8 cellular contexts compared by ENCODE assay signal in the genomic region with DNA sequence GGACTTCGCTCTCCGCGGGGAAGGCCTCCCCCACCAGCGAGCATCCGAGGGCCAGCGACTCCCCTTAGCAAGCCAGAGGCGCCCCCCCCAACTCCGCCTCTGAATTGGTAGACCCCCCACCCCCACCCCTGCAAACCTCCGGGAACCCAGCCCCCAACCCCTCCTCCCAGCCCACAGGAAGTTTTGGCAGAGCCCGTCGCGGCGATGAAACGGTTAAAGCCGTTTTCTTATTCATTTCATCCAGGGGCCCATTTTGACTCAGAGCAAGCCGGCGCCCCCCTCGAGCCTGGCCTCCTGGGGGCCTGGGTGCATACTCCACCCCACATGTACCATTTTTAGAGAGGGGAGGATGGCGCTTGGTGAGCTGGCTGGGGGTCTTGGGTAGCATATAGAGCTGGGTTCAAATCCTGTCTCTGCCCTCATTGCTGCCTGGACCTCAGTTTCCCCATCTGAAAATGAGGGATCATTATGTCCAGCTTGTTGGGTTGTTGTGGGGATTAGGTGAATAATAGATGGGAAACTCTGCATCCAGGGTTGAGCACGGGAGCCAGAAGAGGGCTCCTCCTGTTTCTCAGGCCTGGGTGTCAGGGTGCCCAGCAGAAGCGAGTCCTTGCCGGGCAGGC. TPM values are rescaled to one million over a fixed set of nuclear protein-coding genes. Genes with fewer than 3 reads are reported as not detected.
DNase-seq lines count a peak whose midpoint lies in the region; ATAC-seq, FAIRE-seq and TF ChIP-seq lines count a peak whose summit lies in the region.

No MANE protein-coding gene starts in this region.

- POLR2A ChIA-PET in AG04450 (lab: Yijun Ruan, JAX) (interaction anchor here (1.6 kb wide), 1 partner anchor 9 kb away, joined by 75 read pairs; a partner anchor contains a TSS), K562 (lab: Yijun Ruan, JAX) (interaction anchor here (1.0 to 2.2 kb wide), 2 partner anchors 9 to 98 kb away, joined by 3 to 39 read pairs; a partner anchor contains a TSS)

- no peaks in the 10 kb centered on the region for H3K27me3 ChIP-seq in AG04450 (ENCODE audit: control insufficient read depth, insufficient read depth, low read length)
- H3K27me3 ChIP-seq in K562 (ENCODE audit: control insufficient read depth in 2 of 2, insufficient read depth in 2 of 2, low read length in 2 of 2), result no peaks in the 10 kb centered on the region
- no peaks in the 10 kb centered on the region for H3K27me3 ChIP-seq in thyroid gland

- peak overlapping the region; percentile 73 to 91 for H3K9ac ChIP-seq in K562 (ENCODE audit: insufficient read depth in 1 of 2, low read depth in 2 of 2, low read length in 2 of 2)

- no peak for TF ChIP-seq RAD21 in K562 (CRISPR knock-in tag; conservative IDR thresholded peaks at IDR 0.05 in 1 of 2, IDR thresholded peaks at IDR 0.05 in 1 of 2)

- no TSS peak for BruUV-seq in K562 (replicated peaks; lab: Mats Ljungman, UMichigan)

- H4K20me1 ChIP-seq in K562 (replicated peaks; ENCODE audit: control insufficient read depth, insufficient read depth, low read length), result no peaks in the 10 kb centered on the region

- H3K36me3 ChIP-seq in K562 (ENCODE audit: control insufficient read depth, insufficient read depth, low read length) (no peaks in the 10 kb centered on the region), thyroid gland (no peaks in the 10 kb centered on the region)

- H3K9me3 ChIP-seq in AG04450 (ENCODE audit: control insufficient read depth, insufficient read depth, low read length) (no peaks in the 10 kb centered on the region), K562 (replicated peaks; ENCODE audit: control insufficient read depth, insufficient read depth, low read depth, low read length) (no peaks in the 10 kb centered on the region), thyroid gland (no peaks in the 10 kb centered on the region)

- no peak for TF ChIP-seq EP300 in K562 (IDR thresholded peaks at IDR 0.05; ENCODE audit: low read length)

- peaks cover 5 to 29% (median 25%) of the 10 kb centered on the region in 3 donors for H3K4me1 Mint-ChIP-seq in IgD-negative memory B cell
- peaks cover 27% of the 10 kb centered on the region for H3K4me1 Mint-ChIP-seq in mesothelial cell of epicardium

- CTCF ChIA-PET in AG04450 (lab: Charles Lee) (interaction anchor here (0.9 to 1.9 kb wide), 3 partner anchors 17 to 23 kb away, joined by 3 to 6 read pairs (median 5); no protein-coding TSS in a partner anchor), K562 (lab: Yijun Ruan, JAX; ENCODE audit: low intra/inter-chr PET ratio) (no interaction called here)

- H3K27ac ChIP-seq in AG04450 (ENCODE audit: low read depth, low read length) (peak overlapping the region; percentile 83), K562 (ENCODE audit: extremely low read depth, low read depth, low read length) (peak overlapping the region; percentile 97), thyroid gland (peak overlapping the region; percentile 96 to 99 (median 96))

- no peak for TF ChIP-seq POLR2A in K562 (conservative IDR thresholded peaks at IDR 0.05)
- TF ChIP-seq POLR2A in thyroid gland (IDR thresholded peaks at IDR 0.05), result peak in 1 of 2 donors; percentile 32

- peak overlapping the region; percentile 46 to 91 (median 74) for H3K4me3 Mint-ChIP-seq in IgD-negative memory B cell
- peak overlapping the region; percentile 63 for H3K4me3 Mint-ChIP-seq in mesothelial cell of epicardium

- ATAC-seq in K562 (no peak), GM18498 (IDR thresholded peaks at IDR 0.05; ENCODE audit: unreplicated experiment) (no peak)

- peak overlapping the region; percentile 93 for H2AFZ ChIP-seq in K562 (ENCODE audit: low read depth, low read length)

- intact Hi-C loops in K562 (cut with micrococcal nuclease) (no loop called here), thyroid gland (cut with DNase I) (no loop called here)

- H3K27me3 Mint-ChIP-seq in IgD-negative memory B cell (no peaks in the 10 kb centered on the region), mesothelial cell of epicardium (ENCODE audit: low read depth) (no peaks in the 10 kb centered on the region)

- no peaks in the 10 kb centered on the region for H3K36me3 Mint-ChIP-seq in IgD-negative memory B cell
- no peaks in the 10 kb centered on the region for H3K36me3 Mint-ChIP-seq in mesothelial cell of epicardium

- WGBS in K562 (ENCODE audit: insufficient coverage, low coverage, missing lambda C conversion rate), result 19% methylated on average over 18 of the region's 22 CpGs
- 12 to 13% methylated on average over 11 to 15 of the region's 22 CpGs for WGBS in thyroid gland, 2 donors

- no peaks in the 10 kb centered on the region for H3K9me1 ChIP-seq in K562 (ENCODE audit: control insufficient read depth, insufficient read depth, low read length)

- TF ChIP-seq CTCF in AG04450 (IDR thresholded peaks at IDR 0.05; ENCODE audit: low read depth, low read length) (no peak), K562 (IDR thresholded peaks at IDR 0.05 in 2 of 3, conservative IDR thresholded peaks at IDR 0.05 in 1 of 3; ENCODE audit: insufficient read depth in 2 of 3, low read depth in 1 of 3, low read length in 3 of 3) (no peak), mesothelial cell of epicardium (IDR thresholded peaks at IDR 0.05; ENCODE audit: unreplicated experiment) (no peak), thyroid gland (IDR thresholded peaks at IDR 0.05) (no peak)

- H3K4me1 ChIP-seq in K562 (replicated peaks in 1 of 2; ENCODE audit: control insufficient read depth in 2 of 2, insufficient read depth in 2 of 2, low read length in 2 of 2) (peaks cover 69 to 71% of the 10 kb centered on the region in 2 experiments), thyroid gland (peaks cover 60 to 80% of the 10 kb centered on the region in 2 donors)

- no peaks in the 10 kb centered on the region for H3K9me3 Mint-ChIP-seq in IgD-negative memory B cell
- no peaks in the 10 kb centered on the region for H3K9me3 Mint-ChIP-seq in mesothelial cell of epicardium

- H3K27ac Mint-ChIP-seq in IgD-negative memory B cell (no peak overlapping the region), mesothelial cell of epicardium (peak overlapping the region; percentile 85)

- in situ Hi-C loops in K562 (cut with MboI), result no loop called here

- no peaks in the 10 kb centered on the region for H3K79me2 ChIP-seq in K562 (ENCODE audit: control insufficient read depth, insufficient read depth, low read length)

- peak overlapping the region; percentile 57 for H3K4me3 ChIP-seq in AG04450 (ENCODE audit: low read depth, low read length)
- H3K4me3 ChIP-seq in K562, result peak overlapping the region; percentile 43
- H3K4me3 ChIP-seq in thyroid gland (replicated peaks in 1 of 3), result peak overlapping the region in 1 of 3 donors; percentile 46

- no peak for FAIRE-seq in K562 (lab: Jason Lieb, UNC)

- DNase-seq in AG04450 (ENCODE audit: low read depth, low spot score), result no peak
- DNase-seq in K562 (ENCODE audit: extremely low read depth in 1 of 4, low spot score in 3 of 4), result peak in 1 of 4 experiments; percentile 37
- no peak for DNase-seq in mesothelial cell of epicardium (ENCODE audit: low spot score in 2 of 2, unreplicated experiment in 2 of 2)
- DNase-seq in thyroid gland, result no peak
- no peak for DNase-seq in UCSD-AML1 (lab: John Stamatoyannopoulos, UW; ENCODE audit: unreplicated experiment)
- DNase-seq in RKO (ENCODE audit: low spot score), result no peak

- peak overlapping the region; percentile 78 for H3K4me2 ChIP-seq in K562 (ENCODE audit: insufficient read depth, low read length)

RNA-seq across cellular contexts. Expression of a gene that starts 7.9 kb away (rescaled TPM):
- 24.1 and 44.3 TPM in 2 replicates for polyA plus RNA-seq in AG04450 (2011; rRNA removed)
- polyA minus RNA-seq in AG04450 (2011; rRNA and poly(A)+ RNA removed), result 15.7 and 16.4 TPM in 2 replicates
- 955 TPM for polyA plus RNA-seq in IgD-negative memory B cell
- total RNA-seq in K562 (2011; cell fraction: chromatin; rRNA removed; ENCODE audit: low replicate concordance), result 8.5 and 33.0 TPM in 2 replicates
- total RNA-seq in K562 (2011; cell fraction: nucleolus; rRNA removed), result 64.4 and 66.6 TPM in 2 replicates
- 24.6 and 29.1 TPM in 2 replicates for total RNA-seq in K562 (2011; cell fraction: nucleoplasm; rRNA removed)
- 74.7 and 94.7 TPM in 2 replicates for total RNA-seq in K562 (2014; rRNA removed)
- 1.7 and 1.9 TPM in 2 replicates for total RNA-seq in K562 (2014; rRNA removed; fragmentation: Illumina TruSeq; extraction: Trizol)
- total RNA-seq in K562 (2015; rRNA removed; fragmentation: Illumina TruSeq; extraction: Trizol), result 13.1 and 15.6 TPM in 2 replicates
- total RNA-seq in K562 (2021), result 61.7 and 73.9 TPM in 2 replicates
- 15.9 and 19.8 TPM in 2 replicates for polyA plus RNA-seq in K562 (2011; rRNA removed)
- 26.0 and 124 TPM in 2 replicates for polyA plus RNA-seq in K562 (2011; cell fraction: cytosol; rRNA removed)
- polyA plus RNA-seq in K562 (2011; cell fraction: nucleus; rRNA removed), result 37.6 and 107 TPM in 2 replicates
- 33.9 and 59.6 TPM in 2 replicates for polyA plus RNA-seq in K562 (2012)
- 4.4 and 19.9 TPM in 2 replicates for polyA plus RNA-seq in K562 (2014; fragmentation: Illumina TruSeq; extraction: Trizol)
- under 1 TPM; 0.23 to 0.56 TPM for polyA plus RNA-seq in K562 (2014; fragmentation: Nextera tagmentation; extraction: Ambion mirVana)
- polyA plus RNA-seq in K562 (2014; rRNA removed), result 88.1 and 89.6 TPM in 2 replicates
- 2.7 and 3.9 TPM in 2 replicates for polyA minus RNA-seq in K562 (2011; rRNA and poly(A)+ RNA removed)
- 23.1 and 26.1 TPM in 2 replicates for polyA minus RNA-seq in K562 (2011; cell fraction: cytosol; rRNA and poly(A)+ RNA removed)
- polyA minus RNA-seq in K562 (2011; cell fraction: nucleus; rRNA and poly(A)+ RNA removed), result 31.7 and 39.2 TPM in 2 replicates
- 160 to 169 TPM (median 164 TPM) in 3 replicates for total RNA-seq in mesothelial cell of epicardium
- total RNA-seq in thyroid gland, result 100 to 1,000 TPM; 111 to 393 (median 220) TPM

RNA-seq across cellular contexts. Expression of a gene that starts 8.0 kb away (rescaled TPM):
- polyA plus RNA-seq in AG04450 (2011; rRNA removed) (5.5 and 6.4 TPM in 2 replicates), IgD-negative memory B cell (6.6 TPM), K562 (2011; rRNA removed) (9.9 and 15.3 TPM in 2 replicates), K562 (2014; fragmentation: Illumina TruSeq; extraction: Trizol) (12.9 and 14.1 TPM in 2 replicates), K562 (2014; fragmentation: Nextera tagmentation; extraction: Ambion mirVana) (1 to 10 TPM; 1.3 to 1.5 TPM), K562 (2014; rRNA removed) (16.1 and 17.2 TPM in 2 replicates)
- polyA minus RNA-seq in AG04450 (2011; rRNA and poly(A)+ RNA removed), result 4.7 and 5.7 TPM in 2 replicates
- 72.7 and 90.1 TPM in 2 replicates for total RNA-seq in K562 (2011; cell fraction: chromatin; rRNA removed; ENCODE audit: low replicate concordance)
- 32.6 and 41.0 TPM in 2 replicates for total RNA-seq in K562 (2011; cell fraction: nucleolus; rRNA removed)
- 39.9 and 41.2 TPM in 2 replicates for total RNA-seq in K562 (2011; cell fraction: nucleoplasm; rRNA removed)
- total RNA-seq in K562 (2014; rRNA removed) (15.0 and 15.2 TPM in 2 replicates), K562 (2014; rRNA removed; fragmentation: Illumina TruSeq; extraction: Trizol) (6.3 and 8.8 TPM in 2 replicates), K562 (2015; rRNA removed; fragmentation: Illumina TruSeq; extraction: Trizol) (6.6 and 8.7 TPM in 2 replicates), K562 (2021) (13.1 and 17.0 TPM in 2 replicates), mesothelial cell of epicardium (89.2 to 93.7 TPM (median 92.7 TPM) in 3 replicates), thyroid gland (100 to 1,000 TPM; 128 to 145 (median 136) TPM)
- polyA plus RNA-seq in K562 (2011; cell fraction: cytosol; rRNA removed), result 7.1 and 8.6 TPM in 2 replicates
- 62.2 and 67.4 TPM in 2 replicates for polyA plus RNA-seq in K562 (2011; cell fraction: nucleus; rRNA removed)
- 14.8 and 27.9 TPM in 2 replicates for polyA plus RNA-seq in K562 (2012)
- polyA minus RNA-seq in K562 (2011; rRNA and poly(A)+ RNA removed), result 8.0 and 8.6 TPM in 2 replicates
- 1.9 and 3.3 TPM in 2 replicates for polyA minus RNA-seq in K562 (2011; cell fraction: cytosol; rRNA and poly(A)+ RNA removed)
- 16.7 and 17.0 TPM in 2 replicates for polyA minus RNA-seq in K562 (2011; cell fraction: nucleus; rRNA and poly(A)+ RNA removed)

RNA-seq across cellular contexts. Expression of a gene that starts 18.3 kb away (rescaled TPM):
- polyA plus RNA-seq in AG04450 (2011; rRNA removed), result 187 and 237 TPM in 2 replicates
- polyA minus RNA-seq in AG04450 (2011; rRNA and poly(A)+ RNA removed), result 146 and 200 TPM in 2 replicates
- 195 TPM for polyA plus RNA-seq in IgD-negative memory B cell
- total RNA-seq in K562 (2011; cell fraction: chromatin; rRNA removed; ENCODE audit: low replicate concordance), result 60.0 and 151 TPM in 2 replicates
- 145 and 159 TPM in 2 replicates for total RNA-seq in K562 (2011; cell fraction: nucleolus; rRNA removed)
- 97.9 and 99.4 TPM in 2 replicates for total RNA-seq in K562 (2011; cell fraction: nucleoplasm; rRNA removed)
- 416 and 546 TPM in 2 replicates for total RNA-seq in K562 (2014; rRNA removed)
- 152 and 249 TPM in 2 replicates for total RNA-seq in K562 (2014; rRNA removed; fragmentation: Illumina TruSeq; extraction: Trizol)
- total RNA-seq in K562 (2015; rRNA removed; fragmentation: Illumina TruSeq; extraction: Trizol), result 343 and 347 TPM in 2 replicates
- 415 and 416 TPM in 2 replicates for total RNA-seq in K562 (2021)
- polyA plus RNA-seq in K562 (2011; rRNA removed), result 206 and 256 TPM in 2 replicates
- polyA plus RNA-seq in K562 (2011; cell fraction: cytosol; rRNA removed), result 525 and 683 TPM in 2 replicates
- 194 and 225 TPM in 2 replicates for polyA plus RNA-seq in K562 (2011; cell fraction: nucleus; rRNA removed)
- 497 and 514 TPM in 2 replicates for polyA plus RNA-seq in K562 (2012)
- 650 and 698 TPM in 2 replicates for polyA plus RNA-seq in K562 (2014; fragmentation: Illumina TruSeq; extraction: Trizol)
- 1,000 to 10,000 TPM in 1 of 2 experiments, 100 to 1,000 TPM in 1; 938 to 1,183 TPM for polyA plus RNA-seq in K562 (2014; fragmentation: Nextera tagmentation; extraction: Ambion mirVana)
- 280 and 401 TPM in 2 replicates for polyA plus RNA-seq in K562 (2014; rRNA removed)
- 113 and 153 TPM in 2 replicates for polyA minus RNA-seq in K562 (2011; rRNA and poly(A)+ RNA removed)
- 241 TPM in 2 replicates for polyA minus RNA-seq in K562 (2011; cell fraction: cytosol; rRNA and poly(A)+ RNA removed)
- polyA minus RNA-seq in K562 (2011; cell fraction: nucleus; rRNA and poly(A)+ RNA removed), result 31.6 and 53.0 TPM in 2 replicates
- total RNA-seq in mesothelial cell of epicardium, result 361 to 381 TPM (median 380 TPM) in 3 replicates
- 100 to 1,000 TPM; 166 to 496 (median 328) TPM for total RNA-seq in thyroid gland

RNA-seq across cellular contexts. Expression of a gene that starts 18.5 kb away (rescaled TPM):
- 1.6 and 2.4 TPM in 2 replicates for polyA plus RNA-seq in AG04450 (2011; rRNA removed)
- 0.74 TPM in 1 of 2 replicates, not detected in the other for polyA minus RNA-seq in AG04450 (2011; rRNA and poly(A)+ RNA removed)
- polyA plus RNA-seq in IgD-negative memory B cell, result 6.4 TPM
- not detected in 2 replicates for total RNA-seq in K562 (2011; cell fraction: chromatin; rRNA removed; ENCODE audit: low replicate concordance)
- total RNA-seq in K562 (2011; cell fraction: nucleolus; rRNA removed), result not detected in 2 replicates
- total RNA-seq in K562 (2011; cell fraction: nucleoplasm; rRNA removed), result not detected in 2 replicates
- 0.37 TPM in 1 of 2 replicates, not detected in the other for total RNA-seq in K562 (2014; rRNA removed)
- 16.2 and 27.6 TPM in 2 replicates for total RNA-seq in K562 (2014; rRNA removed; fragmentation: Illumina TruSeq; extraction: Trizol)
- 8.4 TPM in 1 of 2 replicates, not detected in the other for total RNA-seq in K562 (2015; rRNA removed; fragmentation: Illumina TruSeq; extraction: Trizol)
- 42.4 and 49.3 TPM in 2 replicates for total RNA-seq in K562 (2021)
- polyA plus RNA-seq in K562 (2011; rRNA removed), result 11.9 and 13.4 TPM in 2 replicates
- polyA plus RNA-seq in K562 (2011; cell fraction: cytosol; rRNA removed), result 4.1 TPM in 1 of 2 replicates, not detected in the other
- 3.7 and 3.9 TPM in 2 replicates for polyA plus RNA-seq in K562 (2011; cell fraction: nucleus; rRNA removed)
- 43.9 and 89.6 TPM in 2 replicates for polyA plus RNA-seq in K562 (2012)
- polyA plus RNA-seq in K562 (2014; fragmentation: Illumina TruSeq; extraction: Trizol), result 3.5 and 28.6 TPM in 2 replicates
- 10 to 100 TPM; 13.2 to 19.9 TPM for polyA plus RNA-seq in K562 (2014; fragmentation: Nextera tagmentation; extraction: Ambion mirVana)
- not detected in 2 replicates for polyA plus RNA-seq in K562 (2014; rRNA removed)
- polyA minus RNA-seq in K562 (2011; rRNA and poly(A)+ RNA removed), result 10.0 and 14.0 TPM in 2 replicates
- polyA minus RNA-seq in K562 (2011; cell fraction: cytosol; rRNA and poly(A)+ RNA removed), result not detected in 2 replicates
- polyA minus RNA-seq in K562 (2011; cell fraction: nucleus; rRNA and poly(A)+ RNA removed), result not detected in 2 replicates
- total RNA-seq in mesothelial cell of epicardium, result 8.4 to 11.4 TPM (median 8.8 TPM) in 3 replicates
- total RNA-seq in thyroid gland, result under 1 TPM in 1 of 4 donors, not detected in 3; 0.67 TPM

RNA-seq across cellular contexts. Expression of a gene that starts 23.0 kb away (rescaled TPM):
- polyA plus RNA-seq in AG04450 (2011; rRNA removed) (11.6 and 11.7 TPM in 2 replicates), IgD-negative memory B cell (27.4 TPM), K562 (2011; rRNA removed) (60.7 and 62.8 TPM in 2 replicates), K562 (2014; fragmentation: Illumina TruSeq; extraction: Trizol) (46.9 and 74.6 TPM in 2 replicates), K562 (2014; fragmentation: Nextera tagmentation; extraction: Ambion mirVana) (10 to 100 TPM; 22.3 to 34.6 TPM), K562 (2014; rRNA removed) (78.0 and 107 TPM in 2 replicates)
- 15.1 and 18.8 TPM in 2 replicates for polyA minus RNA-seq in AG04450 (2011; rRNA and poly(A)+ RNA removed)
- total RNA-seq in K562 (2011; cell fraction: chromatin; rRNA removed; ENCODE audit: low replicate concordance), result 24.8 and 63.1 TPM in 2 replicates
- 48.6 and 51.0 TPM in 2 replicates for total RNA-seq in K562 (2011; cell fraction: nucleolus; rRNA removed)
- total RNA-seq in K562 (2011; cell fraction: nucleoplasm; rRNA removed), result 42.1 and 45.2 TPM in 2 replicates
- total RNA-seq in K562 (2014; rRNA removed) (62.7 and 80.8 TPM in 2 replicates), K562 (2014; rRNA removed; fragmentation: Illumina TruSeq; extraction: Trizol) (36.7 TPM in 2 replicates), K562 (2015; rRNA removed; fragmentation: Illumina TruSeq; extraction: Trizol) (60.2 and 61.7 TPM in 2 replicates), K562 (2021) (53.9 and 64.1 TPM in 2 replicates), mesothelial cell of epicardium (17.5 to 22.7 TPM (median 19.8 TPM) in 3 replicates), thyroid gland (10 to 100 TPM in 1 of 4 donors, 1 to 10 TPM in 3; 1.5 to 11.8 (median 5.4) TPM)
- 109 and 127 TPM in 2 replicates for polyA plus RNA-seq in K562 (2011; cell fraction: cytosol; rRNA removed)
- polyA plus RNA-seq in K562 (2011; cell fraction: nucleus; rRNA removed), result 59.9 and 78.3 TPM in 2 replicates
- 43.0 and 67.1 TPM in 2 replicates for polyA plus RNA-seq in K562 (2012)
- 62.8 and 83.0 TPM in 2 replicates for polyA minus RNA-seq in K562 (2011; rRNA and poly(A)+ RNA removed)
- 47.4 and 60.5 TPM in 2 replicates for polyA minus RNA-seq in K562 (2011; cell fraction: cytosol; rRNA and poly(A)+ RNA removed)
- 17.8 and 23.9 TPM in 2 replicates for polyA minus RNA-seq in K562 (2011; cell fraction: nucleus; rRNA and poly(A)+ RNA removed)
